Comparison of ENCODE assay signal across 28 cellular contexts in the genomic region with DNA sequence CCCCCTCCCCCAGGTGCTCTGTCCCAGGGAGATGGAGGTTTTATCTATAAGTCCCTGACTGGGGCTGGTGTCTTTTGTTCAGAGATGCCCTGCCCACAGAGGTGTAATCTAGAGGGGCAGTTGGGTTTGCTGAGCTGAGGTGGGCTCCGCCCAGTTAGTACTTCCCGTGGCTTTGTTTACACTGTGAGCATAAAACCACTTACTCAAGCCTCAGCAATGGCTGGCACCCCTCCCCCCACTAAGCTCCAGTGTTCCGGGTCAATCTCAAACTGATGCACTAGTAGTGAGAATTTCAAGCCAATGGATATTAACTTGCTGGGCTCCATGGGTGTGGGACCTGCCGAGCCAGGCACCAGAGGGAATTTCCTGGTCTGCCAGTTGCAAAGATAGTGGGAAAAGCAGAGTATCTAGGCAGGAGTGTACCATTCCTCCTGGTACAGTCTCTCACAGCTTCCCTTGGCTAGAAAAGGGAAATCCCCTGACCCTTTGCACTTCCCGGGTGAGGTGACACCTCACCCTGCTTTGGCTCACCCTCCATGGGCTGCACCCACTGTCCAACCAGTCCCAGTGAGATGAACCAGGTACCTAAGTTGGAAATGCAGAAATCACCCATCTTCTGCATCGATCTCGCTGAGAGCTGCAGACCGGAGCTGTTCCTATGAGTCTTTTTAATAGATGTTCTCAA.
A peak's percentile ranks its signal among the peaks of the same experiment; 100 is the strongest.
DNase-seq lines count a peak whose midpoint lies in the region; ATAC-seq, FAIRE-seq and TF ChIP-seq lines count a peak whose summit lies in the region.
"Had no signal": no experiment of that assay in that cellular context is flagged by ENCODE, and none has a peak within 500 bp of the region (broad histone marks: within the 10 kb centered on the region; RNA-seq: fewer than 3 reads in every experiment).

No MANE protein-coding gene starts in this region.

- H2AFZ ChIP-seq in HepG2 (ENCODE audit: low read length): no peak overlapping the region

- H3K4me3 ChIP-seq in bronchial epithelial cell (ENCODE audit: low read depth, low read length) (no peak overlapping the region), HepG2 (replicated peaks in 1 of 3; ENCODE audit: insufficient read depth in 1 of 3, low read depth in 2 of 3, low read length in 3 of 3) (no peak overlapping the region), H7 (ENCODE audit: insufficient read depth, low read depth, low read length) (no peak overlapping the region)
- H3K4me3 ChIP-seq: dorsolateral prefrontal cortex, skin epidermis, upper lobe of right lung had no signal

- H4K20me1 ChIP-seq in HepG2 (ENCODE audit: insufficient read depth, low read length): no peaks in the 10 kb centered on the region

- TF ChIP-seq EP300 in HepG2 (IDR thresholded peaks at IDR 0.05; ENCODE audit: low read depth in 2 of 2, low read length in 2 of 2) (no peak), HepG2 (CRISPR knock-in tag; IDR thresholded peaks at IDR 0.05; ENCODE audit: borderline replicate concordance) (no peak)

- peak overlapping the region; percentile 76 for H3K4me3 Mint-ChIP-seq in natural killer cell
- H3K4me3 Mint-ChIP-seq: activated B cell treated with CpG ODN at 0.5 μM for 24 hours; activated CD4-positive, alpha-beta memory T cell treated with anti-CD3 and anti-CD28 coated beads for 36 hours; activated naive CD8-positive, alpha-beta T cell treated with anti-CD3 and anti-CD28 coated beads for 36 hours; CD4-positive, alpha-beta T cell; memory B cell had no signal

- no peak overlapping the region for H3K9ac ChIP-seq in HepG2 (ENCODE audit: insufficient read depth, low read depth, low read length)

- no peaks in the 10 kb centered on the region for H3K4me1 ChIP-seq in HepG2 (ENCODE audit: insufficient read depth, low read length)
- H3K4me1 ChIP-seq: upper lobe of right lung had no signal

- CTCF ChIA-PET in HepG2 (lab: Yijun Ruan, JAX; ENCODE audit: low intra/inter-chr PET ratio, low total read pairs): no interaction called here

- H3K27me3 Mint-ChIP-seq in natural killer cell (ENCODE audit: low read depth in 2 of 2): no peaks in the 10 kb centered on the region
- H3K27me3 Mint-ChIP-seq: activated B cell treated with CpG ODN at 0.5 μM for 24 hours; activated CD4-positive, alpha-beta memory T cell treated with anti-CD3 and anti-CD28 coated beads for 36 hours; activated naive CD8-positive, alpha-beta T cell treated with anti-CD3 and anti-CD28 coated beads for 36 hours; CD4-positive, alpha-beta T cell; memory B cell had no signal

- H3K27ac ChIP-seq in HepG2 (ENCODE audit: extremely low read length, insufficient read depth, low read length): no peak overlapping the region
- H3K27ac ChIP-seq: 22Rv1, dorsolateral prefrontal cortex, skin epidermis, upper lobe of right lung had no signal

- ATAC-seq in natural killer cell (peak; percentile 76 to 92 (median 78)), HepG2 (no peak)
- ATAC-seq: left cardiac atrium, upper lobe of right lung had no signal

- FAIRE-seq in bronchial epithelial cell (lab: Jason Lieb, UNC): peak; percentile 13
- no peak for FAIRE-seq in HepG2 (lab: Jason Lieb, UNC)
- FAIRE-seq: astrocyte, endothelial cell of umbilical vein had no signal

- peaks cover 35% of the 10 kb centered on the region for H3K36me3 Mint-ChIP-seq in natural killer cell
- H3K36me3 Mint-ChIP-seq: activated CD4-positive, alpha-beta memory T cell treated with anti-CD3 and anti-CD28 coated beads for 36 hours; memory B cell had no signal

- no peak for TF ChIP-seq CTCF in bronchial epithelial cell (IDR thresholded peaks at IDR 0.05; ENCODE audit: insufficient read depth, low read length, severe bottlenecking)
- TF ChIP-seq CTCF in natural killer cell (IDR thresholded peaks at IDR 0.05): no peak
- no peak for TF ChIP-seq CTCF in HepG2 (CRISPR knock-in tag; IDR thresholded peaks at IDR 0.05)

- H3K9me3 ChIP-seq in HepG2 (ENCODE audit: low read length): no peaks in the 10 kb centered on the region
- H3K9me3 ChIP-seq: upper lobe of right lung had no signal

- in situ Hi-C loops in HepG2 (cut with HindIII; ENCODE audit: extremely low pct_ligation_motif_present, low pct_unique_long_range_greater_than_20kb): no loop called here

- DNase-seq in NCI-H1417 (lab: John Stamatoyannopoulos, UW) (peak; percentile 13 to 58 (median 32)), NCI-H1417 treated with DMSO at 0.1 percent for 48 hours (lab: John Stamatoyannopoulos, UW) (no peak), NCI-H748 (lab: John Stamatoyannopoulos, UW; ENCODE audit: unreplicated experiment) (peak; percentile 94), bronchial epithelial cell (ENCODE audit: low read depth) (peak; percentile 10), natural killer cell (peak; percentile 46), HepG2 (ENCODE audit: low spot score) (no peak), LoVo (ENCODE audit: low spot score) (no peak), H7 (no peak)
- DNase-seq: activated B cell treated with CpG ODN at 0.5 μM for 24 hours; activated CD4-positive, alpha-beta memory T cell treated with anti-CD3 and anti-CD28 coated beads for 36 hours; activated effector memory CD4-positive, alpha-beta T cell treated with Interleukin-2 at 50 U/mL for 16 hours; activated naive CD8-positive, alpha-beta T cell treated with anti-CD3 and anti-CD28 coated beads for 36 hours; CD4-positive, alpha-beta T cell; DMS79; dorsolateral prefrontal cortex; glutamatergic neuron; Kasumi-1; left cardiac atrium; NCI-H2081 treated with DMSO at 0.1 percent for 48 hours; NCI-H446 treated with DMSO at 0.1 percent for 48 hours; occipital lobe; stimulated activated CD4-positive, alpha-beta T cell treated with anti-CD3 and anti-CD28 coated beads, Interleukin-1b, Interleukin-23, amount 100 ng/mL, for 48 hours; upper lobe of right lung had no signal

- TF ChIP-seq POLR2A in HepG2 (IDR thresholded peaks at IDR 0.05; ENCODE audit: insufficient read depth in 1 of 2, low read depth in 2 of 2, low read length in 2 of 2): no peak

- POLR2A ChIA-PET in HepG2 (lab: Yijun Ruan, JAX): no interaction called here

- H3K36me3 ChIP-seq in bronchial epithelial cell (ENCODE audit: control insufficient read depth, insufficient read depth, low read length): no peaks in the 10 kb centered on the region
- no peaks in the 10 kb centered on the region for H3K36me3 ChIP-seq in HepG2 (replicated peaks in 1 of 2; ENCODE audit: control insufficient read depth in 1 of 2, insufficient read depth in 2 of 2, low read length in 2 of 2)
- H3K36me3 ChIP-seq in H7 (replicated peaks; ENCODE audit: control insufficient read depth, insufficient read depth, low read length): no peaks in the 10 kb centered on the region
- H3K36me3 ChIP-seq: upper lobe of right lung had no signal

- no peak for TF ChIP-seq RAD21 in HepG2 (CRISPR knock-in tag; IDR thresholded peaks at IDR 0.05)

- 15% methylated on average over 4 of the region's 8 CpGs for WGBS in HepG2 (ENCODE audit: low lambda C conversion rate)

- BruUV-seq in HepG2 (replicated peaks; lab: Mats Ljungman, UMichigan): no TSS peak

- H3K79me2 ChIP-seq in HepG2 (ENCODE audit: insufficient read depth, low read length): no peaks in the 10 kb centered on the region

- peak overlapping the region; percentile 78 to 80 for H3K27ac Mint-ChIP-seq in natural killer cell
- H3K27ac Mint-ChIP-seq: activated B cell treated with CpG ODN at 0.5 μM for 24 hours; activated CD4-positive, alpha-beta memory T cell treated with anti-CD3 and anti-CD28 coated beads for 36 hours; activated naive CD8-positive, alpha-beta T cell treated with anti-CD3 and anti-CD28 coated beads for 36 hours; CD4-positive, alpha-beta T cell; memory B cell had no signal

- H3K27me3 ChIP-seq in bronchial epithelial cell (ENCODE audit: control insufficient read depth, insufficient read depth, low read length) (no peaks in the 10 kb centered on the region), HepG2 (ENCODE audit: control insufficient read depth in 1 of 2, insufficient read depth in 2 of 2, low read length in 2 of 2) (no peaks in the 10 kb centered on the region), H7 (ENCODE audit: control insufficient read depth, insufficient read depth, low read length) (no peaks in the 10 kb centered on the region)
- H3K27me3 ChIP-seq: dorsolateral prefrontal cortex, upper lobe of right lung had no signal

- H3K9me3 Mint-ChIP-seq in natural killer cell: peaks cover 2 to 21% of the 10 kb centered on the region in 2 donors

- H3K4me2 ChIP-seq in HepG2 (ENCODE audit: low read depth, low read length): no peak overlapping the region

- intact Hi-C loops in natural killer cell (cut with micrococcal nuclease): no loop called here
- intact Hi-C loops in HepG2 (cut with micrococcal nuclease; ENCODE audit: unreplicated experiment): no loop called here

- peaks cover 38 to 43% of the 10 kb centered on the region in 2 donors for H3K4me1 Mint-ChIP-seq in natural killer cell
- H3K4me1 Mint-ChIP-seq: activated B cell treated with CpG ODN at 0.5 μM for 24 hours; activated naive CD8-positive, alpha-beta T cell treated with anti-CD3 and anti-CD28 coated beads for 36 hours; memory B cell had no signal

TF ChIP-seq in HepG2, 621 proteins besides CTCF, POLR2A, EP300 and RAD21 (continues in another document):
- TF ChIP-seq NCOA1 (CRISPR knock-in tag; IDR thresholded peaks at IDR 0.05) (no peak), IRF2 (CRISPR knock-in tag; IDR thresholded peaks at IDR 0.05) (no peak), DPF2 (CRISPR knock-in tag; IDR thresholded peaks at IDR 0.05; ENCODE audit: borderline replicate concordance, low read depth) (no peak)
- TF ChIP-seq, protein P1, sequence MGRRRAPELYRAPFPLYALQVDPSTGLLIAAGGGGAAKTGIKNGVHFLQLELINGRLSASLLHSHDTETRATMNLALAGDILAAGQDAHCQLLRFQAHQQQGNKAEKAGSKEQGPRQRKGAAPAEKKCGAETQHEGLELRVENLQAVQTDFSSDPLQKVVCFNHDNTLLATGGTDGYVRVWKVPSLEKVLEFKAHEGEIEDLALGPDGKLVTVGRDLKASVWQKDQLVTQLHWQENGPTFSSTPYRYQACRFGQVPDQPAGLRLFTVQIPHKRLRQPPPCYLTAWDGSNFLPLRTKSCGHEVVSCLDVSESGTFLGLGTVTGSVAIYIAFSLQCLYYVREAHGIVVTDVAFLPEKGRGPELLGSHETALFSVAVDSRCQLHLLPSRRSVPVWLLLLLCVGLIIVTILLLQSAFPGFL (CRISPR knock-in tag; IDR thresholded peaks at IDR 0.05): no peak

Comparison
In these comparisons a context has a peak if more than half of its experiments do, and no peak if none do; other contexts are left out.
1. DNase-seq: peak in NCI-H1417 (3 of 3), NCI-H748 (single experiment), bronchial epithelial cell (single experiment) and natural killer cell (single experiment); none in NCI-H1417 treated with DMSO at 0.1 percent for 48 hours (single experiment), HepG2 (single experiment), LoVo (single experiment) and H7 (single experiment).